8 cellular contexts compared by ENCODE assay signal in the genomic region with DNA sequence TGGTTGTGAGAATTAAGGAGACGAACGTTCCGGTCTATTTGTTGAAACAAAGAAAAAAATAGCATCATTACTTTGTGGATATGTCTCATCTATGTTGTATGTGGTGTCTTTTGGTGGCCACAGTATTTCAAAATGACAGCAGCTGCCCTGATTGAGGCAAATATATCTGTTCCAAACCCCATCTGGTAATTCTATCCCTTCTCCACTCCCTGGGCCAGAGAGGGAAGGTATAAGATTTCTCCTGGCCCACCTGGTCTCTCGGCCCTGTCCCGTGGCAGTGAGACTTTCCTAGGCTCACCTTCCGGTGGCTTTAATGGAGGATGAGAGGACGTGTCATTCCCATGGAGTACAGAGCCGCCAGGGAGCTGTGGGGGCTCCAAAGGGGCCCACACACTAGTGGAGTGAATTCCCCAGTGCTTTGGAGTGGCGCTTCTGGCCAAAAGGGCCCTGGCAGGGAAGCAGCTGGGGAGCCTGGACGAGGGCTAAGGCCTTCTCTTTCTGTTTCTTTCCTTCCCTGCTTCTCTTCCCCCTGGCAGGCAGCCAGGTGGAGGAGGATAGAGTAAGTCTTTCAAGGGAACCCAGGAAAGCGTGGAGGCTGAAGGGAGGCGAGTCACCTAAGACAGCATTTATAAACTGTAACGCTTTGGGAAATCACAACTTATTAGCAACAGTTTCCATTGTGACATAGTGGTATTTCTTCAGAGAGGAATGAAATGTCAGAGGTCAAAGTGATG. TPM values are rescaled to one million over a fixed set of nuclear protein-coding genes. Genes with fewer than 3 reads are reported as not detected.
DNase-seq lines count a peak whose midpoint lies in the region; ATAC-seq and TF ChIP-seq lines count a peak whose summit lies in the region.

No MANE protein-coding gene starts in this region.

- H3K36me3 ChIP-seq in urinary bladder (ENCODE audit: insufficient read depth), result peaks cover 7% of the 10 kb centered on the region

- no peak for TF ChIP-seq POLR2A in erythroblast (IDR thresholded peaks at IDR 0.05; ENCODE audit: low read length)

- no peaks in the 10 kb centered on the region for H3K9me3 Mint-ChIP-seq in activated naive CD4-positive, alpha-beta T cell treated with anti-CD3 and anti-CD28 coated beads, Interleukin-2, amount 50 U/mL, for 24 hours
- H3K9me3 Mint-ChIP-seq in activated naive CD4-positive, alpha-beta T cell treated with anti-CD3 and anti-CD28 coated beads, Interleukin-2, amount 10 ng/mL, durations not matched to agents 7 days and 5 days, result no peaks in the 10 kb centered on the region

- peaks cover 1% of the 10 kb centered on the region for H3K4me1 ChIP-seq in urinary bladder (ENCODE audit: insufficient read depth)

- DNase-seq in activated naive CD4-positive, alpha-beta T cell treated with anti-CD3 and anti-CD28 coated beads, Interleukin-2, amount 10 ng/mL, durations not matched to agents 7 days and 5 days, result no peak
- DNase-seq in caudate nucleus (lab: John Stamatoyannopoulos, UW), result peak in 14 of 61 donors; percentile 7 to 57 (median 22)
- DNase-seq in medulla oblongata (ENCODE audit: extremely low spot score), result peak; percentile 58
- no peak for DNase-seq in erythroblast (lab: John Stamatoyannopoulos, UW)
- DNase-seq in D341Med (ENCODE audit: low spot score), result no peak

- peaks cover 8% of the 10 kb centered on the region for H3K36me3 Mint-ChIP-seq in activated naive CD4-positive, alpha-beta T cell treated with anti-CD3 and anti-CD28 coated beads, Interleukin-2, amount 50 U/mL, for 24 hours
- peaks cover 30% of the 10 kb centered on the region for H3K36me3 Mint-ChIP-seq in activated naive CD4-positive, alpha-beta T cell treated with anti-CD3 and anti-CD28 coated beads, Interleukin-2, amount 10 ng/mL, durations not matched to agents 7 days and 5 days

- H3K4me1 Mint-ChIP-seq in activated naive CD4-positive, alpha-beta T cell treated with anti-CD3 and anti-CD28 coated beads, Interleukin-2, amount 50 U/mL, for 24 hours, result peaks cover 25% of the 10 kb centered on the region
- H3K4me1 Mint-ChIP-seq in activated naive CD4-positive, alpha-beta T cell treated with anti-CD3 and anti-CD28 coated beads, Interleukin-2, amount 10 ng/mL, durations not matched to agents 7 days and 5 days, result peaks cover 33% of the 10 kb centered on the region

- WGBS in urinary bladder, result 32% methylated on average over 13 of the region's 13 CpGs

- no peak overlapping the region for H3K4me3 Mint-ChIP-seq in activated naive CD4-positive, alpha-beta T cell treated with anti-CD3 and anti-CD28 coated beads, Interleukin-2, amount 50 U/mL, for 24 hours
- no peak overlapping the region for H3K4me3 Mint-ChIP-seq in activated naive CD4-positive, alpha-beta T cell treated with anti-CD3 and anti-CD28 coated beads, Interleukin-2, amount 10 ng/mL, durations not matched to agents 7 days and 5 days

- H3K27me3 Mint-ChIP-seq in activated naive CD4-positive, alpha-beta T cell treated with anti-CD3 and anti-CD28 coated beads, Interleukin-2, amount 50 U/mL, for 24 hours, result no peaks in the 10 kb centered on the region
- no peaks in the 10 kb centered on the region for H3K27me3 Mint-ChIP-seq in activated naive CD4-positive, alpha-beta T cell treated with anti-CD3 and anti-CD28 coated beads, Interleukin-2, amount 10 ng/mL, durations not matched to agents 7 days and 5 days

- CTCF ChIA-PET in activated naive CD4-positive, alpha-beta T cell treated with anti-CD3 and anti-CD28 coated beads, Interleukin-2, amount 10 ng/mL, durations not matched to agents 7 days and 5 days (lab: Charles Lee), result no interaction called here

- peak overlapping the region; percentile 83 for H3K27ac Mint-ChIP-seq in activated naive CD4-positive, alpha-beta T cell treated with anti-CD3 and anti-CD28 coated beads, Interleukin-2, amount 50 U/mL, for 24 hours
- no peak overlapping the region for H3K27ac Mint-ChIP-seq in activated naive CD4-positive, alpha-beta T cell treated with anti-CD3 and anti-CD28 coated beads, Interleukin-2, amount 10 ng/mL, durations not matched to agents 7 days and 5 days

- no peak for ATAC-seq in GM19395 (IDR thresholded peaks at IDR 0.05; ENCODE audit: unreplicated experiment)

- peak overlapping the region; percentile 40 for H3K4me3 ChIP-seq in urinary bladder (ENCODE audit: low read depth, low read length)

- H3K27ac ChIP-seq in caudate nucleus (ENCODE audit: low read depth, low read length) (peak overlapping the region; percentile 20), urinary bladder (ENCODE audit: low read depth) (peak overlapping the region; percentile 65)

RNA-seq across cellular contexts. Expression of gene FOSL2, which starts 5.6 kb away (rescaled TPM):
- 40.9 TPM for total RNA-seq in urinary bladder
- polyA plus RNA-seq in urinary bladder, result 112 TPM
